In genomic region chr6:154649723-154650122, GRCh38 we compare ENCODE assay signal across 22 cellular contexts.
DNase-seq lines count a peak whose midpoint lies in the region; ATAC-seq and TF ChIP-seq lines count a peak whose summit lies in the region.
"Had no signal": no experiment of that assay in that cellular context is flagged by ENCODE, and none has a peak within 500 bp of the region (broad histone marks: within the 10 kb centered on the region; RNA-seq: fewer than 3 reads in every experiment).

No MANE protein-coding gene starts in this region.

- POLR2A ChIA-PET in T-cell (lab: Charles Lee), result no interaction called here

- H2BK15ac ChIP-seq in mesenchymal stem cell (ENCODE audit: low read depth, poor library complexity, severe bottlenecking), result no peak overlapping the region

- no peaks in the 10 kb centered on the region for H3K9me2 ChIP-seq in MM.1S (replicated peaks; ENCODE audit: insufficient read depth, low read length)

- ATAC-seq in T-cell (replicated peaks in 1 of 4) (no peak), HG02588 (IDR thresholded peaks at IDR 0.05; ENCODE audit: unreplicated experiment) (no peak)
- ATAC-seq: activated CD4-positive, alpha-beta T cell treated with anti-CD3 and anti-CD28 coated beads for 36 hours; activated T-cell treated with anti-CD3 and anti-CD28 coated beads, Interleukin-2, amount 50 U/mL, for 4 hours had no signal

- H3K27me3 ChIP-seq in BLaER1 treated with 17β-estradiol and CSF1 and Interleukin-3, amounts not matched to agents 10 nM and 100 nM, result no peaks in the 10 kb centered on the region
- H3K27me3 ChIP-seq in ascending aorta (no peaks in the 10 kb centered on the region), mesenchymal stem cell (ENCODE audit: control insufficient read depth in 1 of 2, insufficient read depth in 1 of 2, low read length in 2 of 2) (no peaks in the 10 kb centered on the region), MM.1S (replicated peaks; ENCODE audit: insufficient read depth, low read length) (no peaks in the 10 kb centered on the region)
- H3K27me3 ChIP-seq: cardiac muscle cell, SJSA1, uterus had no signal

- intact Hi-C loops in ascending aorta (cut with DNase I), result loop anchor here (1.0 to 5.0 kb wide), 2 partner anchors 137 to 239 kb away; partner anchors contain the start of gene CNKSR3

- H3F3A ChIP-seq in MM.1S (ENCODE audit: insufficient read depth, low read length), result no peaks in the 10 kb centered on the region

- no peaks in the 10 kb centered on the region for H3K4me1 Mint-ChIP-seq in T-cell
- H3K4me1 Mint-ChIP-seq: activated CD4-positive, alpha-beta T cell treated with anti-CD3 and anti-CD28 coated beads for 36 hours had no signal

- 98% methylated on average over 4 of the region's 5 CpGs for WGBS in mesenchymal stem cell

- CTCF ChIA-PET in T-cell (lab: Charles Lee), result no interaction called here

- no peak overlapping the region for H3K27ac Mint-ChIP-seq in T-cell
- H3K27ac Mint-ChIP-seq: activated CD4-positive, alpha-beta T cell treated with anti-CD3 and anti-CD28 coated beads for 36 hours; dendritic cell treated with granulocyte-macrophage colony-stimulating factor and Interleukin-4, amounts not matched to agents 40 ng/mL and 50 ng/mL, for 4 days had no signal

- TF ChIP-seq CTCF in ascending aorta (IDR thresholded peaks at IDR 0.05) (no peak), MM.1S (IDR thresholded peaks at IDR 0.05; ENCODE audit: low read length) (no peak)

- no peaks in the 10 kb centered on the region for H4K20me1 ChIP-seq in BLaER1 treated with 17β-estradiol and CSF1 and Interleukin-3, amounts not matched to agents 10 nM and 100 nM
- H4K20me1 ChIP-seq in MM.1S (ENCODE audit: insufficient read depth, low read length), result no peaks in the 10 kb centered on the region

- no peak overlapping the region for H3K4me3 Mint-ChIP-seq in T-cell
- H3K4me3 Mint-ChIP-seq: activated CD4-positive, alpha-beta T cell treated with anti-CD3 and anti-CD28 coated beads for 36 hours; activated T-cell treated with anti-CD3 and anti-CD28 coated beads, Interleukin-2, amount 50 U/mL, for 4 hours; dendritic cell treated with granulocyte-macrophage colony-stimulating factor and Interleukin-4, amounts not matched to agents 40 ng/mL and 50 ng/mL, for 4 days had no signal

- H3K79me1 ChIP-seq in mesenchymal stem cell (replicated peaks; ENCODE audit: low read length, poor library complexity, severe bottlenecking), result no peaks in the 10 kb centered on the region

- no peak overlapping the region for H3K23ac ChIP-seq in mesenchymal stem cell (ENCODE audit: low read length in 2 of 2)

- DNase-seq in ascending aorta (ENCODE audit: low spot score in 2 of 2) (no peak), fibroblast of gingiva (ENCODE audit: low read depth) (peak; percentile 12), mesenchymal stem cell (peak; percentile 10), T-cell (no peak), NCI-H1417 treated with DMSO at 0.1 percent for 48 hours (lab: John Stamatoyannopoulos, UW) (no peak), MM.1S (no peak)
- DNase-seq: ACHN; activated CD4-positive, alpha-beta T cell treated with anti-CD3 and anti-CD28 coated beads for 36 hours; activated naive CD4-positive, alpha-beta T cell; activated T-cell treated with anti-CD3 and anti-CD28 coated beads, Interleukin-2, amount 50 U/mL, for 4 hours; Caco-2; DND-41; foreskin fibroblast; NCI-H1048; NCI-H187; NCI-H69; uterus had no signal

- no peaks in the 10 kb centered on the region for H3K9me3 Mint-ChIP-seq in T-cell
- H3K9me3 Mint-ChIP-seq: activated T-cell treated with anti-CD3 and anti-CD28 coated beads, Interleukin-2, amount 50 U/mL, for 4 hours; dendritic cell treated with granulocyte-macrophage colony-stimulating factor and Interleukin-4, amounts not matched to agents 40 ng/mL and 50 ng/mL, for 4 days had no signal

- peak overlapping the region in 7 of 11 experiments; percentile 6 to 63 (median 27); a peak in 10 of 22 replicates for H3K4me2 ChIP-seq in BLaER1 treated with 17β-estradiol and CSF1 and Interleukin-3, amounts not matched to agents 10 nM and 100 nM
- no peak overlapping the region for H3K4me2 ChIP-seq in mesenchymal stem cell (ENCODE audit: low read length, poor library complexity, severe bottlenecking)
- no peak overlapping the region for H3K4me2 ChIP-seq in MM.1S (ENCODE audit: low read depth, low read length)

- no peak overlapping the region for H2BK5ac ChIP-seq in mesenchymal stem cell (ENCODE audit: low read depth, low read length, poor library complexity, severe bottlenecking)

- H3K4me3 ChIP-seq in BLaER1 treated with 17β-estradiol and CSF1 and Interleukin-3, amounts not matched to agents 10 nM and 100 nM, result no peak overlapping the region
- peak overlapping the region in 1 of 2 donors; percentile 19 for H3K4me3 ChIP-seq in ascending aorta
- H3K4me3 ChIP-seq in mesenchymal stem cell (ENCODE audit: insufficient read depth in 1 of 2, low read depth in 1 of 2, low read length in 2 of 2), result no peak overlapping the region
- H3K4me3 ChIP-seq in MM.1S (ENCODE audit: low read length), result no peak overlapping the region
- H3K4me3 ChIP-seq: cardiac muscle cell, SJSA1, uterus had no signal

- peaks cover 16 to 48% (median 41%) of the 10 kb centered on the region in 10 experiments for H3K4me1 ChIP-seq in BLaER1 treated with 17β-estradiol and CSF1 and Interleukin-3, amounts not matched to agents 10 nM and 100 nM
- H3K4me1 ChIP-seq in ascending aorta (peaks cover 4 to 13% of the 10 kb centered on the region in 2 donors), mesenchymal stem cell (ENCODE audit: control insufficient read depth, insufficient read depth, low read depth, low read length) (peaks cover 2% of the 10 kb centered on the region), MM.1S (ENCODE audit: low read length) (no peaks in the 10 kb centered on the region)
- H3K4me1 ChIP-seq: Caco-2, uterus had no signal

- H3K9me3 ChIP-seq in BLaER1 treated with 17β-estradiol and CSF1 and Interleukin-3, amounts not matched to agents 10 nM and 100 nM (replicated peaks in 1 of 11), result peaks cover 7 to 22% (median 14%) of the 10 kb centered on the region in 11 experiments; a peak in 20 of 22 replicates
- H3K9me3 ChIP-seq in ascending aorta (no peaks in the 10 kb centered on the region), mesenchymal stem cell (ENCODE audit: control insufficient read depth, low read length) (no peaks in the 10 kb centered on the region), MM.1S (replicated peaks; ENCODE audit: insufficient read depth, low read length) (no peaks in the 10 kb centered on the region)
- H3K9me3 ChIP-seq: Caco-2, SJSA1, uterus had no signal

- H3K36me3 ChIP-seq in BLaER1 treated with 17β-estradiol and CSF1 and Interleukin-3, amounts not matched to agents 10 nM and 100 nM, result no peaks in the 10 kb centered on the region
- H3K36me3 ChIP-seq in ascending aorta (no peaks in the 10 kb centered on the region), mesenchymal stem cell (ENCODE audit: control insufficient read depth in 1 of 2, insufficient read depth in 2 of 2, low read depth in 1 of 2, low read length in 2 of 2) (no peaks in the 10 kb centered on the region), MM.1S (replicated peaks; ENCODE audit: insufficient read depth, low read length) (no peaks in the 10 kb centered on the region)
- H3K36me3 ChIP-seq: cardiac muscle cell, SJSA1, uterus had no signal

- H3K14ac ChIP-seq in mesenchymal stem cell (ENCODE audit: low read length in 2 of 2), result no peak overlapping the region

- no peak overlapping the region for H4K91ac ChIP-seq in mesenchymal stem cell (ENCODE audit: low read length)

- no peak overlapping the region for H2BK120ac ChIP-seq in mesenchymal stem cell (ENCODE audit: low read depth, low read length)

- no peaks in the 10 kb centered on the region for H3K36me3 Mint-ChIP-seq in T-cell

- H3K27me3 Mint-ChIP-seq in T-cell, result peaks cover 0 to 3% of the 10 kb centered on the region in 2 donors
- H3K27me3 Mint-ChIP-seq: activated CD4-positive, alpha-beta T cell treated with anti-CD3 and anti-CD28 coated beads for 36 hours; dendritic cell treated with granulocyte-macrophage colony-stimulating factor and Interleukin-4, amounts not matched to agents 40 ng/mL and 50 ng/mL, for 4 days had no signal

- no peak overlapping the region for H3K18ac ChIP-seq in mesenchymal stem cell (ENCODE audit: low read depth in 1 of 2, low read length in 2 of 2)

- no peak overlapping the region for H2AK5ac ChIP-seq in mesenchymal stem cell (ENCODE audit: low read length, severe bottlenecking)

- no peak overlapping the region for H2AFZ ChIP-seq in mesenchymal stem cell (ENCODE audit: low read depth, low read length)
- H2AFZ ChIP-seq in MM.1S (ENCODE audit: low read length), result no peak overlapping the region

- no peak overlapping the region for H3K4ac ChIP-seq in mesenchymal stem cell (ENCODE audit: low read depth in 1 of 2, low read length in 2 of 2)

- H3K27ac ChIP-seq in BLaER1 treated with 17β-estradiol and CSF1 and Interleukin-3, amounts not matched to agents 10 nM and 100 nM, result peak overlapping the region in 1 of 11 experiments; percentile 3; a peak in 1 of 22 replicates
- H3K27ac ChIP-seq in ascending aorta (peak overlapping the region; percentile 78 to 84), mesenchymal stem cell (ENCODE audit: low read length, poor library complexity, severe bottlenecking) (no peak overlapping the region), MM.1S (ENCODE audit: low read length) (no peak overlapping the region)
- H3K27ac ChIP-seq: cardiac muscle cell, SJSA1 had no signal

- H4K8ac ChIP-seq in mesenchymal stem cell (ENCODE audit: low read length), result no peak overlapping the region

- H3K9ac ChIP-seq in BLaER1 treated with 17β-estradiol and CSF1 and Interleukin-3, amounts not matched to agents 10 nM and 100 nM, result no peak overlapping the region
- H3K9ac ChIP-seq in mesenchymal stem cell (ENCODE audit: low read length), result no peak overlapping the region
- H3K9ac ChIP-seq in MM.1S (ENCODE audit: low read length), result no peak overlapping the region

- H2BK12ac ChIP-seq in mesenchymal stem cell (ENCODE audit: low read length in 2 of 2), result no peak overlapping the region

- no peaks in the 10 kb centered on the region for H3K79me2 ChIP-seq in MM.1S (ENCODE audit: low read length)

Comparison
In these comparisons a context has a peak if more than half of its experiments do, and no peak if none do; other contexts are left out.
1. H3K27ac ChIP-seq: peak in ascending aorta (2 of 2); none in mesenchymal stem cell (single experiment) and MM.1S (single experiment).
2. H3K4me2 ChIP-seq: peak in BLaER1 treated with 17β-estradiol and CSF1 and Interleukin-3, amounts not matched to agents 10 nM and 100 nM (7 of 11); none in mesenchymal stem cell (single experiment) and MM.1S (single experiment).
3. DNase-seq: peak in fibroblast of gingiva (single experiment) and mesenchymal stem cell (single experiment); none in ascending aorta (0 of 2), T-cell (0 of 34), NCI-H1417 treated with DMSO at 0.1 percent for 48 hours (single experiment) and MM.1S (single experiment).